Comparison of ENCODE assay signal across 28 cellular contexts in the genomic region with DNA sequence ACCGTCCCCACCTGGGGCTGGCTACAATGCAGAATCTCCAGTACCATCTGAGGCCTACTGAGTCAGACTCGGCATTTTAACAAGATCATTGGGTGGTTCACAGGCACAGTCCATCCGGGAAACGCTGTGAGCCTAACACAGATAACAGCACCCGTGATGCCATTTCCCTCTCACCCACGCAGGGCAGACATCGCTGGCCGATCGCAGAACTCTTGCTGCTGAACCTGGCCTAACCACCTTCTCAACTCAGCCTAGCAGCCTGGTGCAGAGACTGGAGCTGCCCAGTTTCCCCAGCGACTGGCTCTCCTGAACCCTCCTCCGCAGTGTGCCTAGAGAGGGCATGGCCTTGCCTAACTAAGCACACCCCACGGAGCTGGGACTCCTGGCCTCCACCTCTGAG.
A peak's percentile ranks its signal among the peaks of the same experiment; 100 is the strongest.
DNase-seq lines count a peak whose midpoint lies in the region; ATAC-seq, FAIRE-seq and TF ChIP-seq lines count a peak whose summit lies in the region.
"Had no signal": no experiment of that assay in that cellular context is flagged by ENCODE, and none has a peak within 500 bp of the region (broad histone marks: within the 10 kb centered on the region; RNA-seq: fewer than 3 reads in every experiment).

No MANE protein-coding gene starts in this region.

- H3K27me3 Mint-ChIP-seq in stimulated activated memory B cell treated with anti-CD40 and anti-IgM and Interleukin-4, amounts not matched to agents 10 μg/mL and 1 μg/mL and 100 μg/mL, for 72 hours, result no peaks in the 10 kb centered on the region
- H3K27me3 Mint-ChIP-seq: activated naive CD8-positive, alpha-beta T cell treated with anti-CD3 and anti-CD28 coated beads, Interleukin-2, amount 10 ng/mL, durations not matched to agents 7 days and 5 days; B cell; stimulated activated naive B cell treated with anti-CD40 and anti-IgM and Interleukin-4, amounts not matched to agents 10 μg/mL and 1 μg/mL and 100 μg/mL, for 72 hours had no signal

- H3K9me3 ChIP-seq in right cardiac atrium (ENCODE audit: control insufficient read depth, low read length) (no peaks in the 10 kb centered on the region), OCI-LY1 (ENCODE audit: low read length) (no peaks in the 10 kb centered on the region), sigmoid colon (no peaks in the 10 kb centered on the region)
- H3K9me3 ChIP-seq: ascending aorta had no signal

- TF ChIP-seq POLR2A in sigmoid colon (IDR thresholded peaks at IDR 0.05), result no peak

- no peak overlapping the region for H3K4me3 Mint-ChIP-seq in stimulated activated memory B cell treated with anti-CD40 and anti-IgM and Interleukin-4, amounts not matched to agents 10 μg/mL and 1 μg/mL and 100 μg/mL, for 72 hours
- H3K4me3 Mint-ChIP-seq: activated naive CD8-positive, alpha-beta T cell treated with anti-CD3 and anti-CD28 coated beads, Interleukin-2, amount 10 ng/mL, durations not matched to agents 7 days and 5 days; B cell; endodermal cell; nephron; stimulated activated naive B cell treated with anti-CD40 and anti-IgM and Interleukin-4, amounts not matched to agents 10 μg/mL and 1 μg/mL and 100 μg/mL, for 72 hours had no signal

- H3K4me3 ChIP-seq in right cardiac atrium (ENCODE audit: low read length) (no peak overlapping the region), OCI-LY1 (ENCODE audit: low read depth, low read length, poor library complexity, severe bottlenecking) (no peak overlapping the region), bronchial epithelial cell (ENCODE audit: low read depth, low read length) (no peak overlapping the region), sigmoid colon (no peak overlapping the region)
- H3K4me3 ChIP-seq: ascending aorta, SK-N-MC had no signal

- peaks cover 69% of the 10 kb centered on the region for H3K36me3 Mint-ChIP-seq in stimulated activated memory B cell treated with anti-CD40 and anti-IgM and Interleukin-4, amounts not matched to agents 10 μg/mL and 1 μg/mL and 100 μg/mL, for 72 hours

- no peaks in the 10 kb centered on the region for H4K20me1 ChIP-seq in OCI-LY1 (ENCODE audit: insufficient read depth, low read length)

- H3K36me3 ChIP-seq in OCI-LY1 (ENCODE audit: insufficient read depth, low read length), result no peaks in the 10 kb centered on the region
- peaks cover 26% of the 10 kb centered on the region for H3K36me3 ChIP-seq in bronchial epithelial cell (ENCODE audit: control insufficient read depth, insufficient read depth, low read length)
- H3K36me3 ChIP-seq in sigmoid colon, result peaks cover 0 to 55% (median 30%) of the 10 kb centered on the region in 4 donors

- H3K27ac ChIP-seq in right cardiac atrium (ENCODE audit: low read length), result no peak overlapping the region
- H3K27ac ChIP-seq in OCI-LY1 (ENCODE audit: low read depth, low read length, poor library complexity, severe bottlenecking), result peak overlapping the region; percentile 73
- H3K27ac ChIP-seq in sigmoid colon, result no peak overlapping the region
- H3K27ac ChIP-seq: ascending aorta, SK-N-MC had no signal

- no peaks in the 10 kb centered on the region for H3K27me3 ChIP-seq in right cardiac atrium (ENCODE audit: control insufficient read depth, insufficient read depth)
- H3K27me3 ChIP-seq in OCI-LY1 (ENCODE audit: insufficient read depth, low read length), result no peaks in the 10 kb centered on the region
- no peaks in the 10 kb centered on the region for H3K27me3 ChIP-seq in bronchial epithelial cell (ENCODE audit: control insufficient read depth, insufficient read depth, low read length)
- no peaks in the 10 kb centered on the region for H3K27me3 ChIP-seq in sigmoid colon
- H3K27me3 ChIP-seq: ascending aorta had no signal

- no peaks in the 10 kb centered on the region; the same call in 1 of the 2 replicates for H3F3A ChIP-seq in OCI-LY1 (ENCODE audit: insufficient read depth, low read length)

- intact Hi-C loops in right cardiac atrium (cut with DNase I) (no loop called here), cardiac septum (cut with DNase I) (no loop called here), sigmoid colon (cut with DNase I) (no loop called here)

- ATAC-seq in right cardiac atrium, result no peak
- ATAC-seq in stimulated activated memory B cell treated with anti-CD40 and anti-IgM and Interleukin-4, amounts not matched to agents 10 μg/mL and 1 μg/mL and 100 μg/mL, for 72 hours, result no peak
- ATAC-seq: esophagus mucosa had no signal

- no peaks in the 10 kb centered on the region for H3K9me2 ChIP-seq in OCI-LY1 (ENCODE audit: low read depth, low read length)

- H3K9me3 Mint-ChIP-seq in stimulated activated memory B cell treated with anti-CD40 and anti-IgM and Interleukin-4, amounts not matched to agents 10 μg/mL and 1 μg/mL and 100 μg/mL, for 72 hours, result peaks cover 6% of the 10 kb centered on the region
- H3K9me3 Mint-ChIP-seq: activated naive CD8-positive, alpha-beta T cell treated with anti-CD3 and anti-CD28 coated beads, Interleukin-2, amount 10 ng/mL, durations not matched to agents 7 days and 5 days; endodermal cell; nephron had no signal

- H3K27ac Mint-ChIP-seq in stimulated activated memory B cell treated with anti-CD40 and anti-IgM and Interleukin-4, amounts not matched to agents 10 μg/mL and 1 μg/mL and 100 μg/mL, for 72 hours, result peak overlapping the region; percentile 52
- H3K27ac Mint-ChIP-seq: activated naive CD8-positive, alpha-beta T cell treated with anti-CD3 and anti-CD28 coated beads, Interleukin-2, amount 10 ng/mL, durations not matched to agents 7 days and 5 days had no signal

- H3K4me1 Mint-ChIP-seq in stimulated activated memory B cell treated with anti-CD40 and anti-IgM and Interleukin-4, amounts not matched to agents 10 μg/mL and 1 μg/mL and 100 μg/mL, for 72 hours, result peaks cover 88% of the 10 kb centered on the region
- H3K4me1 Mint-ChIP-seq: endodermal cell had no signal

- peak; percentile 95 for FAIRE-seq in bronchial epithelial cell (lab: Jason Lieb, UNC)
- FAIRE-seq: G401.6 had no signal

- DNase-seq in right cardiac atrium (peak; percentile 20 to 55 (median 53)), cardiac septum (ENCODE audit: low spot score) (no peak), bronchial epithelial cell (ENCODE audit: low read depth) (no peak), COLO668 (lab: John Stamatoyannopoulos, UW; ENCODE audit: unreplicated experiment) (no peak), sigmoid colon (no peak), islet precursor cell (no peak)
- DNase-seq: ACHN; activated CD4-positive, alpha-beta T cell treated with anti-CD3 and anti-CD28 coated beads for 1 hour; activated effector memory CD4-positive, alpha-beta T cell treated with anti-CD3 and anti-CD28 coated beads, Interleukin-2, amount 50 U/mL, for 16 hours; activated naive CD8-positive, alpha-beta T cell treated with anti-CD3 and anti-CD28 coated beads, Interleukin-2, amount 10 ng/mL, durations not matched to agents 7 days and 5 days; activated T-cell treated with anti-CD3 and anti-CD28 coated beads, Interleukin-2, amount 50 U/mL, for 1 hour; caudate nucleus; COR-L47; endodermal cell; kidney glomerular epithelial cell; NCI-H1048; NCI-H1694 treated with DMSO at 0.1 percent for 48 hours; stimulated activated naive B cell treated with anti-CD40 and anti-IgM and Interleukin-4, amounts not matched to agents 10 μg/mL and 1 μg/mL and 100 μg/mL, for 72 hours; T-helper 1 cell; trophoblast cell had no signal

- H3K9ac ChIP-seq in OCI-LY1 (ENCODE audit: low read length), result no peak overlapping the region

- H3K4me2 ChIP-seq in OCI-LY1 (ENCODE audit: low read length), result no peak overlapping the region

- H2AFZ ChIP-seq in OCI-LY1 (ENCODE audit: low read length), result no peak overlapping the region

- 65% methylated on average over 12 of the region's 12 CpGs for WGBS in right cardiac atrium
- WGBS in sigmoid colon, 2 donors, result 89 to 91% methylated on average over 12 of the region's 12 CpGs

- TF ChIP-seq EP300 in sigmoid colon (IDR thresholded peaks at IDR 0.05), result no peak

- no peaks in the 10 kb centered on the region for H3K79me2 ChIP-seq in OCI-LY1 (ENCODE audit: insufficient read depth, low read length)

- no peak for TF ChIP-seq CTCF in OCI-LY1 (IDR thresholded peaks at IDR 0.05; ENCODE audit: low read length)
- no peak for TF ChIP-seq CTCF in bronchial epithelial cell (IDR thresholded peaks at IDR 0.05; ENCODE audit: insufficient read depth, low read length, severe bottlenecking)
- TF ChIP-seq CTCF in sigmoid colon (IDR thresholded peaks at IDR 0.05), result no peak

- peaks cover 19% of the 10 kb centered on the region for H3K4me1 ChIP-seq in right cardiac atrium (ENCODE audit: control insufficient read depth, insufficient read depth, low read length)
- H3K4me1 ChIP-seq in OCI-LY1 (ENCODE audit: insufficient read depth, low read length, severe bottlenecking), result peaks cover 34% of the 10 kb centered on the region
- H3K4me1 ChIP-seq in sigmoid colon, result peaks cover 0 to 49% (median 48%) of the 10 kb centered on the region in 4 donors

Comparison
In these comparisons a context has a peak if more than half of its experiments do, and no peak if none do; other contexts are left out.
1. DNase-seq: peak in right cardiac atrium (3 of 3); none in cardiac septum (single experiment), bronchial epithelial cell (single experiment), COLO668 (single experiment), sigmoid colon (single experiment) and islet precursor cell (single experiment).